In genomic region chr1:23370270-23370743, GRCh38 we compare ENCODE assay signal across 7 cellular contexts. TPM values are rescaled to one million over a fixed set of nuclear protein-coding genes. Genes with fewer than 3 reads are reported as not detected.
A peak's percentile ranks its signal among the peaks of the same experiment; 100 is the strongest.
DNase-seq lines count a peak whose midpoint lies in the region; ATAC-seq and TF ChIP-seq lines count a peak whose summit lies in the region.

No MANE protein-coding gene starts in this region.

- CTCF ChIA-PET in activated CD8-positive, alpha-beta T cell treated with anti-CD3 and anti-CD28 coated beads, Interleukin-2, amount 10 ng/mL, durations not matched to agents 7 days and 5 days (lab: Charles Lee), result no interaction called here

- no peak for ATAC-seq in activated CD8-positive, alpha-beta T cell treated with anti-CD3 and anti-CD28 coated beads, Interleukin-2, amount 10 ng/mL, durations not matched to agents 7 days and 5 days
- ATAC-seq in HG02798 (IDR thresholded peaks at IDR 0.05; ENCODE audit: poor library complexity, unreplicated experiment) (no peak), GM21529 (IDR thresholded peaks at IDR 0.05; ENCODE audit: unreplicated experiment) (no peak)

- peak overlapping the region; percentile 90 for H3K4me2 ChIP-seq in smooth muscle cell

- H3K9me3 Mint-ChIP-seq in activated CD8-positive, alpha-beta T cell treated with anti-CD3 and anti-CD28 coated beads, Interleukin-2, amount 10 ng/mL, durations not matched to agents 7 days and 5 days (ENCODE audit: insufficient read depth), result peaks cover 6% of the 10 kb centered on the region
- H3K9me3 Mint-ChIP-seq in glutamatergic neuron (ENCODE audit: unreplicated experiment), result peaks cover 16% of the 10 kb centered on the region

- POLR2A ChIA-PET in activated CD8-positive, alpha-beta T cell treated with anti-CD3 and anti-CD28 coated beads, Interleukin-2, amount 10 ng/mL, durations not matched to agents 7 days and 5 days (lab: Charles Lee), result interaction anchor here (1.0 to 3.1 kb wide), 2 partner anchors 26 to 158 kb away, joined by 3 to 38 read pairs; partner anchors contain the start of gene HNRNPR

- H3K9me3 ChIP-seq in HUES48 (ENCODE audit: control insufficient read depth, insufficient read depth, low read length), result no peaks in the 10 kb centered on the region
- no peaks in the 10 kb centered on the region for H3K9me3 ChIP-seq in smooth muscle cell (replicated peaks; ENCODE audit: low read depth)

- H3K4me3 ChIP-seq in HUES48 (ENCODE audit: low read depth, low read length) (no peak overlapping the region), smooth muscle cell (peak overlapping the region; percentile 86)

- TF ChIP-seq CTCF in glutamatergic neuron (IDR thresholded peaks at IDR 0.05; ENCODE audit: partially characterized antibody, unreplicated experiment) (no peak), smooth muscle cell (IDR thresholded peaks at IDR 0.05; ENCODE audit: borderline replicate concordance, insufficient read depth, poor library complexity, severe bottlenecking) (no peak)

- peaks cover 20% of the 10 kb centered on the region for H3K79me2 ChIP-seq in smooth muscle cell (ENCODE audit: low read depth)

- H3K27me3 Mint-ChIP-seq in activated CD8-positive, alpha-beta T cell treated with anti-CD3 and anti-CD28 coated beads, Interleukin-2, amount 10 ng/mL, durations not matched to agents 7 days and 5 days (ENCODE audit: low read depth), result no peaks in the 10 kb centered on the region
- H3K27me3 Mint-ChIP-seq in glutamatergic neuron (ENCODE audit: unreplicated experiment), result peaks cover 10% of the 10 kb centered on the region

- H2AFZ ChIP-seq in smooth muscle cell (ENCODE audit: low read depth), result no peak overlapping the region

- H3K27ac ChIP-seq in HUES48 (ENCODE audit: low read depth, low read length), result peak overlapping the region; percentile 74
- peak overlapping the region; percentile 96 for H3K27ac ChIP-seq in smooth muscle cell (ENCODE audit: low read depth)

- H3K4me1 ChIP-seq in HUES48 (ENCODE audit: control insufficient read depth, insufficient read depth, low read length), result peaks cover 22% of the 10 kb centered on the region
- H3K4me1 ChIP-seq in smooth muscle cell (ENCODE audit: low read depth), result peaks cover 26% of the 10 kb centered on the region

- no peaks in the 10 kb centered on the region for H3K36me3 ChIP-seq in HUES48 (ENCODE audit: control insufficient read depth, insufficient read depth, low read length)
- peaks cover 9% of the 10 kb centered on the region for H3K36me3 ChIP-seq in smooth muscle cell (ENCODE audit: low read depth)

- peak overlapping the region; percentile 92 for H3K4me3 Mint-ChIP-seq in activated CD8-positive, alpha-beta T cell treated with anti-CD3 and anti-CD28 coated beads, Interleukin-2, amount 10 ng/mL, durations not matched to agents 7 days and 5 days
- H3K4me3 Mint-ChIP-seq in glutamatergic neuron (ENCODE audit: unreplicated experiment), result peak overlapping the region; percentile 96

- 45% methylated on average over 6 of the region's 6 CpGs for WGBS in smooth muscle cell (ENCODE audit: low lambda C conversion rate)

- H3K36me3 Mint-ChIP-seq in activated CD8-positive, alpha-beta T cell treated with anti-CD3 and anti-CD28 coated beads, Interleukin-2, amount 10 ng/mL, durations not matched to agents 7 days and 5 days (ENCODE audit: low read depth), result peaks cover 22% of the 10 kb centered on the region
- peaks cover 36% of the 10 kb centered on the region for H3K36me3 Mint-ChIP-seq in glutamatergic neuron (ENCODE audit: unreplicated experiment)

- H3K4me1 Mint-ChIP-seq in activated CD8-positive, alpha-beta T cell treated with anti-CD3 and anti-CD28 coated beads, Interleukin-2, amount 10 ng/mL, durations not matched to agents 7 days and 5 days (ENCODE audit: low read depth), result peaks cover 36% of the 10 kb centered on the region
- H3K4me1 Mint-ChIP-seq in glutamatergic neuron (ENCODE audit: low read depth, unreplicated experiment), result peaks cover 21% of the 10 kb centered on the region

- peaks cover 91% of the 10 kb centered on the region for H3K27me3 ChIP-seq in HUES48 (ENCODE audit: control insufficient read depth, insufficient read depth, low read length)
- H3K27me3 ChIP-seq in smooth muscle cell (ENCODE audit: low read depth), result no peaks in the 10 kb centered on the region

- no peak for DNase-seq in activated CD8-positive, alpha-beta T cell treated with anti-CD3 and anti-CD28 coated beads, Interleukin-2, amount 10 ng/mL, durations not matched to agents 7 days and 5 days
- DNase-seq in glutamatergic neuron (no peak), smooth muscle cell (lab: John Stamatoyannopoulos, UW; ENCODE audit: unreplicated experiment) (no peak), middle frontal gyrus (ENCODE audit: extremely low spot score, low spot score) (no peak)

- H4K20me1 ChIP-seq in smooth muscle cell (ENCODE audit: low read depth), result no peaks in the 10 kb centered on the region

- H3K9ac ChIP-seq in HUES48 (ENCODE audit: low read depth, low read length) (no peak overlapping the region), smooth muscle cell (ENCODE audit: low read depth) (peak overlapping the region; percentile 91)

- H3F3A ChIP-seq in smooth muscle cell (ENCODE audit: low read depth), result peaks cover 11% of the 10 kb centered on the region

- no peak overlapping the region for H3K27ac Mint-ChIP-seq in activated CD8-positive, alpha-beta T cell treated with anti-CD3 and anti-CD28 coated beads, Interleukin-2, amount 10 ng/mL, durations not matched to agents 7 days and 5 days
- peak overlapping the region; percentile 98 for H3K27ac Mint-ChIP-seq in glutamatergic neuron (ENCODE audit: unreplicated experiment)

RNA-seq across cellular contexts. Expression of gene ZNF436, which starts 0.7 kb away (rescaled TPM):
- total RNA-seq in activated CD8-positive, alpha-beta T cell treated with anti-CD3 and anti-CD28 coated beads, Interleukin-2, amount 10 ng/mL, durations not matched to agents 7 days and 5 days, result 1 to 10 TPM; 5.0 to 5.4 TPM
- 13.3 TPM for total RNA-seq in glutamatergic neuron (ENCODE audit: unreplicated experiment)
- total RNA-seq in smooth muscle cell, result 12.9 and 19.6 TPM in 2 replicates
- polyA plus RNA-seq in smooth muscle cell, result 7.1 and 11.7 TPM in 2 replicates

RNA-seq across cellular contexts. Expression of gene HNRNPR, which starts 26.2 kb away (rescaled TPM):
- 100 to 1,000 TPM; 217 to 231 TPM for total RNA-seq in activated CD8-positive, alpha-beta T cell treated with anti-CD3 and anti-CD28 coated beads, Interleukin-2, amount 10 ng/mL, durations not matched to agents 7 days and 5 days
- total RNA-seq in glutamatergic neuron (ENCODE audit: unreplicated experiment) (189 TPM), smooth muscle cell (99.9 and 120 TPM in 2 replicates)
- polyA plus RNA-seq in smooth muscle cell, result 96.3 and 104 TPM in 2 replicates

RNA-seq across cellular contexts. Expression of gene TCEA3, which starts 54.2 kb away (rescaled TPM):
- total RNA-seq in activated CD8-positive, alpha-beta T cell treated with anti-CD3 and anti-CD28 coated beads, Interleukin-2, amount 10 ng/mL, durations not matched to agents 7 days and 5 days, result 10 to 100 TPM; 11.4 to 12.1 TPM
- total RNA-seq in glutamatergic neuron (ENCODE audit: unreplicated experiment) (0.83 TPM), smooth muscle cell (8.2 and 11.7 TPM in 2 replicates)
- 16.1 and 19.2 TPM in 2 replicates for polyA plus RNA-seq in smooth muscle cell
